ENCODE assay signal across 16 cellular contexts in genomic region chr6:164167873-164168405, GRCh38.
DNase-seq lines count a peak whose midpoint lies in the region; ATAC-seq and TF ChIP-seq lines count a peak whose summit lies in the region.
"Had no signal": no experiment of that assay in that cellular context is flagged by ENCODE, and none has a peak within 500 bp of the region (broad histone marks: within the 10 kb centered on the region; RNA-seq: fewer than 3 reads in every experiment).

No MANE protein-coding gene starts in this region.

- H3K27me3 ChIP-seq in Karpas-422 (ENCODE audit: low read length) = no peaks in the 10 kb centered on the region

- H4K20me1 ChIP-seq in Karpas-422 (ENCODE audit: insufficient read depth, low read depth, low read length) = no peaks in the 10 kb centered on the region

- H3K27ac Mint-ChIP-seq in osteocyte (ENCODE audit: unreplicated experiment) = no peak overlapping the region

- TF ChIP-seq CTCF in GM12865 (IDR thresholded peaks at IDR 0.05; ENCODE audit: insufficient read depth, low read depth, low read length, missing control alignments) = peak; percentile 3
- TF ChIP-seq CTCF in osteocyte (IDR thresholded peaks at IDR 0.05) = no peak
- TF ChIP-seq CTCF in foreskin fibroblast (IDR thresholded peaks at IDR 0.05; ENCODE audit: low read depth, low read length) = no peak

- intact Hi-C loops in left ventricle myocardium superior (cut with micrococcal nuclease) = no loop called here

- no peaks in the 10 kb centered on the region for H3K4me1 Mint-ChIP-seq in osteocyte (ENCODE audit: unreplicated experiment)

- no peak overlapping the region for H2AFZ ChIP-seq in Karpas-422 (ENCODE audit: low read length)

- peak; percentile 80 for ATAC-seq in left ventricle myocardium superior

- no peaks in the 10 kb centered on the region for H3K79me2 ChIP-seq in Karpas-422 (ENCODE audit: low read length)

- DNase-seq in GM12865 (ENCODE audit: low read depth) (no peak), M059J (ENCODE audit: low read depth) (peak; percentile 9), left ventricle myocardium superior (peak; percentile 37), osteocyte (ENCODE audit: extremely low spot score, unreplicated experiment) (peak; percentile 57), Karpas-422 (no peak), HK-2 (ENCODE audit: unreplicated experiment) (no peak), foreskin fibroblast (no peak)
- DNase-seq: ACHN; AML-193; Caco-2; HCEC 1CT; KBM-7; NCI-H1436; NCI-H2081; NCI-H524; NK-92 treated with Interleukin-12 subunit alpha and Interleukin-12 subunit beta, amount 100 ng/mL, for 24 hours had no signal

- peaks cover 8% of the 10 kb centered on the region; the same call in 1 of the 2 replicates for H3K9me3 ChIP-seq in Karpas-422 (ENCODE audit: low read length)
- H3K9me3 ChIP-seq: Caco-2 had no signal

- H3K9me2 ChIP-seq in Karpas-422 (replicated peaks; ENCODE audit: insufficient read depth, low read length) = no peaks in the 10 kb centered on the region

- no peak overlapping the region for H3K4me3 Mint-ChIP-seq in osteocyte (ENCODE audit: unreplicated experiment)

- H3K36me3 Mint-ChIP-seq in osteocyte (ENCODE audit: unreplicated experiment) = no peaks in the 10 kb centered on the region

- H3K4me3 ChIP-seq in GM12865 (ENCODE audit: low read depth, low read length) = no peak overlapping the region
- no peak overlapping the region for H3K4me3 ChIP-seq in Karpas-422 (ENCODE audit: low read length)
- H3K4me3 ChIP-seq in foreskin fibroblast (ENCODE audit: low read depth in 1 of 2, low read length in 2 of 2) = no peak overlapping the region

- no peak overlapping the region for H3K27ac ChIP-seq in Karpas-422 (ENCODE audit: low read length)

- no peak overlapping the region for H3K4me2 ChIP-seq in Karpas-422 (ENCODE audit: low read depth, low read length, poor library complexity, severe bottlenecking)

- H3K27me3 Mint-ChIP-seq in osteocyte (ENCODE audit: unreplicated experiment) = no peaks in the 10 kb centered on the region

- no peaks in the 10 kb centered on the region for H3K36me3 ChIP-seq in Karpas-422 (ENCODE audit: insufficient read depth, low read length)

- no peaks in the 10 kb centered on the region for H3K4me1 ChIP-seq in Karpas-422 (ENCODE audit: low read length)
- H3K4me1 ChIP-seq: Caco-2 had no signal

- peaks cover 10% of the 10 kb centered on the region for H3K9me3 Mint-ChIP-seq in osteocyte (ENCODE audit: unreplicated experiment)

- no peak overlapping the region for H3K9ac ChIP-seq in Karpas-422 (ENCODE audit: low read length)

Comparison
In these comparisons a context has a peak if more than half of its experiments do, and no peak if none do; other contexts are left out.
1. DNase-seq: peak in M059J (single experiment), left ventricle myocardium superior (single experiment) and osteocyte (single experiment); none in GM12865 (single experiment), Karpas-422 (single experiment), HK-2 (single experiment) and foreskin fibroblast (0 of 2).